In the genomic region with DNA sequence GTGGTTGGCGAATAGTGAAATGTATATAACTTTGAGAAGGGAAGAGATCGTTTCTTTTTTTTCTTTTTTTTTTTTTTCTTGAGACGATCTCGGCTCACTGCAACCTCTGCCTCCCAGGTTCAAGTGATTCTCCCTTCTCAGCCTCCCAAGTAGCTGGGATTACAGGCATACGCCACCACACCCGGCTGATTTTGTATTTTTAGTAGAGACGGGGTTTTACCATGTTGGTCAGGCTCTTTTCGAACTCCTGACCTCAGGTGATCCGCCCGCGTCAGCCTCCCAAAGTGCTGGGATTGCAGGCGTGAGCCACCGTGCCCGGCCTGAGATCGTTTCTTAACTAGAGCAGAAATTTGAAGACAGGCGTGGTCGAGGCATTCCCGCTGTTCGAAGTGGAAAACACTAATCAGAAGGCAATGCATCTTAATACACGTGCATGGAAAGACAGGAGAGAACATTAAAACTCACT, we compare ENCODE assay signal across 8 cellular contexts. TPM values are rescaled to one million over a fixed set of nuclear protein-coding genes. Genes with fewer than 3 reads are reported as not detected.
A peak's percentile ranks its signal among the peaks of the same experiment; 100 is the strongest.
DNase-seq lines count a peak whose midpoint lies in the region; ATAC-seq and TF ChIP-seq lines count a peak whose summit lies in the region.
"Not testable (repeated sequence)": the region's sequence is repeated elsewhere in the genome, so short reads cannot be mapped to it uniquely, and the experiment has no call there.

No MANE protein-coding gene starts in this region.

- peak overlapping the region; percentile 93 for H3K4me2 ChIP-seq in osteoblast (ENCODE audit: insufficient read depth, low read length)

- not testable (repeated sequence) for TF ChIP-seq CTCF in WERI-Rb-1 (IDR thresholded peaks at IDR 0.05; ENCODE audit: low read depth, low read length); adrenal gland (IDR thresholded peaks at IDR 0.05); epithelial cell of proximal tubule (conservative IDR thresholded peaks at IDR 0.05; ENCODE audit: low read depth, low read length); osteoblast (IDR thresholded peaks at IDR 0.05; ENCODE audit: extremely low read depth, low read depth, low read length); thoracic aorta (IDR thresholded peaks at IDR 0.05)

- H3K4me3 ChIP-seq in MG63 (peak overlapping the region; percentile 70), WERI-Rb-1 (ENCODE audit: low read depth, low read length) (peak overlapping the region; percentile 28), adrenal gland (peak overlapping the region in 2 of 4 donors; percentile 90 to 92), epithelial cell of proximal tubule (ENCODE audit: low read depth, low read length) (peak overlapping the region; percentile 84), osteoblast (ENCODE audit: insufficient read depth, low read length) (peak overlapping the region; percentile 90), thoracic aorta (peak overlapping the region; percentile 86)

- TF ChIP-seq POLR2A in adrenal gland (IDR thresholded peaks at IDR 0.05) = not testable (repeated sequence)

- peak; percentile 17 for DNase-seq in DMS 273 (lab: John Stamatoyannopoulos, UW; ENCODE audit: unreplicated experiment)
- DNase-seq in MG63 = peak; percentile 30
- not testable (repeated sequence) for DNase-seq in WERI-Rb-1; epithelial cell of proximal tubule (ENCODE audit: low read depth); osteoblast (ENCODE audit: insufficient read length, low spot score, missing footprints); thoracic aorta (ENCODE audit: low spot score)
- peak in 4 of 7 donors; percentile 16 to 53 (median 22) for DNase-seq in adrenal gland

- H3K79me2 ChIP-seq in osteoblast (ENCODE audit: insufficient read depth, low read length) = peaks cover 34% of the 10 kb centered on the region

- H3K4me1 ChIP-seq in adrenal gland (replicated peaks in 1 of 2) = peaks cover 0 to 19% of the 10 kb centered on the region in 2 donors
- H3K4me1 ChIP-seq in osteoblast (ENCODE audit: insufficient read depth, low read length) = not testable (repeated sequence)
- H3K4me1 ChIP-seq in thoracic aorta (ENCODE audit: control insufficient read depth in 1 of 2, low read depth in 2 of 2) = peaks cover 34 to 46% of the 10 kb centered on the region in 2 donors

- ATAC-seq in thoracic aorta (ENCODE audit: insufficient number of reproducible peaks, low FRiP score, low read depth) = not testable (repeated sequence)

- intact Hi-C loops in adrenal gland (cut with DNase I) = loop anchor here in 1 of 2 donors (5.0 kb wide), 1 partner anchor 68 kb away; the partner anchor contains the start of genes TAF5L and URB2

- H2AFZ ChIP-seq in osteoblast (ENCODE audit: low read length) = peak overlapping the region; percentile 98

- not testable (repeated sequence) for H3K27me3 ChIP-seq in MG63; WERI-Rb-1 (ENCODE audit: insufficient read depth, low read depth, severe bottlenecking); adrenal gland; layer of hippocampus (ENCODE audit: control insufficient read depth, insufficient read depth, low read length); osteoblast (ENCODE audit: insufficient read depth, low read length); thoracic aorta (replicated peaks; ENCODE audit: insufficient read depth)

- 42 to 50% (median 47%) methylated on average over 18 to 20 of the region's 20 CpGs for WGBS in adrenal gland, 4 donors

- H3K27ac ChIP-seq in WERI-Rb-1 = not testable (repeated sequence)
- peak overlapping the region in 3 of 5 donors; percentile 74 to 95 (median 87) for H3K27ac ChIP-seq in adrenal gland
- H3K27ac ChIP-seq in layer of hippocampus (ENCODE audit: low read depth, low read length) = peak overlapping the region; percentile 94
- H3K27ac ChIP-seq in osteoblast (ENCODE audit: low read depth, low read length) = peak overlapping the region; percentile 51
- H3K27ac ChIP-seq in thoracic aorta = peak overlapping the region; percentile 84 to 88

- peaks cover 16% of the 10 kb centered on the region for H4K20me1 ChIP-seq in osteoblast (ENCODE audit: insufficient read depth, low read length)

- H3K9me3 ChIP-seq in MG63; WERI-Rb-1 (ENCODE audit: severe bottlenecking); adrenal gland (replicated peaks in 1 of 3); osteoblast (ENCODE audit: low read depth, low read length); thoracic aorta: not testable (repeated sequence)

- H3K36me3 ChIP-seq in MG63 = peaks cover 14% of the 10 kb centered on the region
- H3K36me3 ChIP-seq in WERI-Rb-1; adrenal gland (replicated peaks in 1 of 2); osteoblast (ENCODE audit: insufficient read depth, low read length); thoracic aorta: not testable (repeated sequence)

RNA-seq across cellular contexts. Expression of gene ABCB10, which starts 0.9 kb away (rescaled TPM):
- 34.2 and 38.4 TPM in 2 replicates for total RNA-seq in MG63 (2014; rRNA removed; shearing (Covaris generic); ENCODE audit: low replicate concordance)
- 10 to 100 TPM; 10.8 to 15.0 (median 13.3) TPM for total RNA-seq in adrenal gland
- 10 to 100 TPM in 1 of 3 donors, 1 to 10 TPM in 2; 4.7 to 10.9 (median 5.1) TPM for polyA plus RNA-seq in adrenal gland
- total RNA-seq in epithelial cell of proximal tubule = 15.4 and 24.9 TPM in 2 replicates
- total RNA-seq in osteoblast = 12.4 and 13.4 TPM in 2 replicates
- total RNA-seq in thoracic aorta = 10 to 100 TPM; 25.0 to 27.7 TPM

RNA-seq across cellular contexts. Expression of gene NUP133, which starts 51.2 kb away (rescaled TPM):
- 28.1 and 28.3 TPM in 2 replicates for total RNA-seq in MG63 (2014; rRNA removed; shearing (Covaris generic); ENCODE audit: low replicate concordance)
- total RNA-seq in adrenal gland = 10 to 100 TPM; 23.8 to 48.5 (median 37.3) TPM
- polyA plus RNA-seq in adrenal gland = 10 to 100 TPM in 2 of 3 donors, 1 to 10 TPM in 1; 9.8 to 26.9 (median 10.6) TPM
- total RNA-seq in epithelial cell of proximal tubule = 34.9 and 41.1 TPM in 2 replicates
- total RNA-seq in osteoblast = 35.1 and 35.4 TPM in 2 replicates
- 10 to 100 TPM; 25.0 to 45.6 TPM for total RNA-seq in thoracic aorta
